14 cellular contexts compared by ENCODE assay signal in the genomic region with DNA sequence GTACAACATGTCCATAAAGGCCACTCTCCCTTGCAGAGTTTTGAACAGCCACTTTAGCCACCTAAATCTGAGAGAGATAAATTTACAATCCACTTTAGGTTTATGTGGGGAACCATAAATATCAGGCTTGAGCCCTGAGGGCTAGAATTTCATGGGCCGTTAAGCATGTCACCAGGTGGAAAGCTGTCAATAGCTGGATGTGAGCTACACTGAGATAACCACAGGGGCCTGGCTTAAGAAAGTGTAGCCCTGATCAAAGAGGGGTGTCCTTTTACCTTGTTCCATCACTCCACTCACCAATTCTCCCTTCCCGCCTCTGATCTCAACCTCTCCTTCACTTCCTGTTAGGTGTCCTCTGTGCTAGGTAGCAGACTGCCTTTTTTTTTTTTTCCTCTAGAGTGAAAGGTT.
DNase-seq lines count a peak whose midpoint lies in the region; TF ChIP-seq lines count a peak whose summit lies in the region.
"Had no signal": no experiment of that assay in that cellular context is flagged by ENCODE, and none has a peak within 500 bp of the region (broad histone marks: within the 10 kb centered on the region; RNA-seq: fewer than 3 reads in every experiment).

No MANE protein-coding gene starts in this region.

- H3K36me3 ChIP-seq in neuronal stem cell (replicated peaks in 1 of 2; ENCODE audit: control insufficient read depth in 2 of 2, insufficient read depth in 2 of 2, low read length in 2 of 2) (no peaks in the 10 kb centered on the region), A673 (ENCODE audit: insufficient read depth, low read length, poor library complexity, severe bottlenecking) (no peaks in the 10 kb centered on the region)
- H3K36me3 ChIP-seq: upper lobe of left lung had no signal

- TF ChIP-seq CTCF in nephron (IDR thresholded peaks at IDR 0.05; ENCODE audit: unreplicated experiment in 3 of 3) (no peak), A673 (conservative IDR thresholded peaks at IDR 0.05; ENCODE audit: low read depth, low read length) (no peak)

- H3K4me3 ChIP-seq in neuronal stem cell (ENCODE audit: low read length in 2 of 2) (no peak overlapping the region), A673 (ENCODE audit: low read depth, low read length, poor library complexity, severe bottlenecking) (no peak overlapping the region)
- H3K4me3 ChIP-seq: upper lobe of left lung had no signal

- H4K8ac ChIP-seq in neuronal stem cell (ENCODE audit: low read depth, low read length): no peak overlapping the region

- no peak overlapping the region for H2BK15ac ChIP-seq in neuronal stem cell (ENCODE audit: low read length)

- intact Hi-C loops in A673 (cut with micrococcal nuclease; ENCODE audit: unreplicated experiment): no loop called here

- no peak overlapping the region for H2BK12ac ChIP-seq in neuronal stem cell (ENCODE audit: low read length)

- peaks cover 4% of the 10 kb centered on the region for H3K27me3 Mint-ChIP-seq in nephron (ENCODE audit: low read depth)

- peak overlapping the region in 1 of 3 experiments; percentile 4 for H3K4me3 Mint-ChIP-seq in nephron

- H3K14ac ChIP-seq in neuronal stem cell (ENCODE audit: low read length): no peak overlapping the region

- H2AFZ ChIP-seq in neuronal stem cell (ENCODE audit: low read length): no peak overlapping the region

- H3K4me1 ChIP-seq in neuronal stem cell (ENCODE audit: control insufficient read depth in 2 of 2, insufficient read depth in 1 of 2, low read depth in 1 of 2, low read length in 2 of 2) (peaks cover 6 to 16% of the 10 kb centered on the region in 2 donors), A673 (ENCODE audit: insufficient read depth, low read length, poor library complexity, severe bottlenecking) (no peaks in the 10 kb centered on the region)

- CTCF ChIA-PET in HEK293T (lab: Yijun Ruan, JAX) (interaction anchor here (0.6 to 0.7 kb wide), 3 partner anchors 109 to 1022 kb away, joined by 3 read pairs; no protein-coding TSS in a partner anchor), A673 (lab: Charles Lee) (no interaction called here)

- no peak overlapping the region for H3K4me2 ChIP-seq in neuronal stem cell (ENCODE audit: insufficient read depth, low read length, poor library complexity, severe bottlenecking)

- no TSS peak for BruUV-seq in A673 (replicated peaks; lab: Mats Ljungman, UMichigan)

- H3K27me3 ChIP-seq in neuronal stem cell (ENCODE audit: control insufficient read depth in 3 of 3, insufficient read depth in 3 of 3, low read depth in 1 of 3, low read length in 3 of 3) (no peaks in the 10 kb centered on the region), A673 (replicated peaks; ENCODE audit: insufficient read depth, low read depth, low read length, poor library complexity) (no peaks in the 10 kb centered on the region)
- H3K27me3 ChIP-seq: upper lobe of left lung had no signal

- DNase-seq in NCI-H2081 (lab: John Stamatoyannopoulos, UW): peak; percentile 45 to 82
- no peak for DNase-seq in NCI-H2081 treated with DMSO at 0.1 percent for 48 hours (lab: John Stamatoyannopoulos, UW)
- peak; percentile 35 for DNase-seq in HEK293T (ENCODE audit: extremely low spot score)
- peak; percentile 92 for DNase-seq in NCI-H2171 treated with DMSO at 0.1 percent for 48 hours (lab: John Stamatoyannopoulos, UW)
- no peak for DNase-seq in activated T-cell treated with anti-CD3 and anti-CD28 coated beads, Interleukin-2, amount 50 U/mL, for 48 hours
- no peak for DNase-seq in neuronal stem cell (ENCODE audit: low spot score)
- DNase-seq in A673 (ENCODE audit: low spot score): no peak
- DNase-seq: left cardiac atrium, NCI-H226, posterior cingulate gyrus, T-helper 2 cell, upper lobe of left lung had no signal

- H3K4me1 Mint-ChIP-seq in nephron: peaks cover 72% of the 10 kb centered on the region

- H3K36me3 Mint-ChIP-seq in nephron (ENCODE audit: low read depth): no peaks in the 10 kb centered on the region
- H3K36me3 Mint-ChIP-seq: brain had no signal

- no peak overlapping the region for H3K18ac ChIP-seq in neuronal stem cell (ENCODE audit: low read length)

- no peak overlapping the region for H3K23ac ChIP-seq in neuronal stem cell (ENCODE audit: low read depth, low read length, poor library complexity)

- H3K9me3 ChIP-seq in neuronal stem cell (replicated peaks in 1 of 2; ENCODE audit: control insufficient read depth in 2 of 2, insufficient read depth in 1 of 2, low read depth in 1 of 2, low read length in 2 of 2) (no peaks in the 10 kb centered on the region), A673 (ENCODE audit: low read depth, low read length, poor library complexity, severe bottlenecking) (no peaks in the 10 kb centered on the region)
- H3K9me3 ChIP-seq: upper lobe of left lung had no signal

- H3K79me1 ChIP-seq in neuronal stem cell (ENCODE audit: low read depth, low read length): no peaks in the 10 kb centered on the region

- no peak overlapping the region for H3K4ac ChIP-seq in neuronal stem cell (ENCODE audit: low read length)

- H3K27ac ChIP-seq in neuronal stem cell (replicated peaks; ENCODE audit: low read length): no peak overlapping the region
- no peak overlapping the region for H3K27ac ChIP-seq in A673 (ENCODE audit: low read depth, low read length, poor library complexity, severe bottlenecking)
- H3K27ac ChIP-seq: upper lobe of left lung had no signal

- H2BK5ac ChIP-seq in neuronal stem cell (ENCODE audit: low read length): no peak overlapping the region

- peak overlapping the region; percentile 5 to 89 (median 50) for H3K27ac Mint-ChIP-seq in nephron

- no peak overlapping the region for H2BK120ac ChIP-seq in neuronal stem cell (ENCODE audit: low read depth, low read length)

- POLR2A ChIA-PET in HEK293T (lab: Yijun Ruan, JAX): no interaction called here
- POLR2A ChIA-PET in A673 (lab: Charles Lee; ENCODE audit: low non-redundant PET): interaction anchor here (0.6 kb wide), 1 partner anchor 1100 kb away, joined by 4 read pairs; no protein-coding TSS in a partner anchor

- no peak overlapping the region for H4K91ac ChIP-seq in neuronal stem cell (ENCODE audit: low read depth, low read length, poor library complexity)

- H3K9me3 Mint-ChIP-seq in nephron: no peaks in the 10 kb centered on the region
- H3K9me3 Mint-ChIP-seq: brain had no signal

- H3K9ac ChIP-seq in neuronal stem cell (ENCODE audit: low read depth, low read length, poor library complexity): no peak overlapping the region

- no CpG with 5 or more reads among the region's 2 CpGs for WGBS in neuronal stem cell (ENCODE audit: extremely low coverage in 2 of 2, insufficient read length in 2 of 2, insufficient replicate concordance in 1 of 2), 2 donors

- no peak overlapping the region for H2AK5ac ChIP-seq in neuronal stem cell (ENCODE audit: low read depth, low read length)

TF ChIP-seq in HEK293T, 16 proteins besides CTCF, POLR2A, EP300 and RAD21:
- TF ChIP-seq ARNT (IDR thresholded peaks at IDR 0.05) (no peak), ZNF384 (IDR thresholded peaks at IDR 0.05) (peak; percentile 89; the same call in 1 of the 2 replicates), FOXA1 (IDR thresholded peaks at IDR 0.05) (no peak), CTBP1 (IDR thresholded peaks at IDR 0.05; ENCODE audit: borderline replicate concordance) (peak; percentile 91), NFRKB (IDR thresholded peaks at IDR 0.05) (no peak), TARDBP (IDR thresholded peaks at IDR 0.05) (no peak), ELF4 (IDR thresholded peaks at IDR 0.05) (no peak)
- TF ChIP-seq, protein P1, sequence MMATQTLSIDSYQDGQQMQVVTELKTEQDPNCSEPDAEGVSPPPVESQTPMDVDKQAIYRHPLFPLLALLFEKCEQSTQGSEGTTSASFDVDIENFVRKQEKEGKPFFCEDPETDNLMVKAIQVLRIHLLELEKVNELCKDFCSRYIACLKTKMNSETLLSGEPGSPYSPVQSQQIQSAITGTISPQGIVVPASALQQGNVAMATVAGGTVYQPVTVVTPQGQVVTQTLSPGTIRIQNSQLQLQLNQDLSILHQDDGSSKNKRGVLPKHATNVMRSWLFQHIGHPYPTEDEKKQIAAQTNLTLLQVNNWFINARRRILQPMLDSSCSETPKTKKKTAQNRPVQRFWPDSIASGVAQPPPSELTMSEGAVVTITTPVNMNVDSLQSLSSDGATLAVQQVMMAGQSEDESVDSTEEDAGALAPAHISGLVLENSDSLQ (IDR thresholded peaks at IDR 0.05): peak; percentile 92

Comparison
In these comparisons a context has a peak if more than half of its experiments do, and no peak if none do; other contexts are left out.
1. DNase-seq: peak in NCI-H2081 (2 of 2), HEK293T (single experiment) and NCI-H2171 treated with DMSO at 0.1 percent for 48 hours (single experiment); none in NCI-H2081 treated with DMSO at 0.1 percent for 48 hours (single experiment), activated T-cell treated with anti-CD3 and anti-CD28 coated beads, Interleukin-2, amount 50 U/mL, for 48 hours (0 of 2), neuronal stem cell (single experiment) and A673 (single experiment).